ENCODE assay signal across 18 cellular contexts in the genomic region with DNA sequence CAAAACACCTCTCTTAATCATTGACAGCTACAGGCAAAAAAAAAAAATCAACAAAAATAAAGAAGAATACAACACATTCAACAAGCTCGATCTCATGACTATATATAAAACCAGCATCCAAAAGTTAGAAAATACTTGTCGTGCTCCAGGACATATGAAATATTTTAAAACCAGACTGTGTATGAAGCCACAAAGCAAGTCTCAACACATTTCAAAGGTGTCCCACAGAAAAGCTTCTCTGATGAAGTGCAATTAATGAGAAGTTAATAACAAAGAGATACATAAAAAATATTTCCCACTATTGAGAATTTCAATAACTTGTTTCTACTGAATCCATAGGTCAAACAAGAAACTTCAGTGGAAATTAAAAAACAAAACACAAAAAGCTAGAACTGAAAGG.
DNase-seq lines count a peak whose midpoint lies in the region; ATAC-seq, FAIRE-seq and TF ChIP-seq lines count a peak whose summit lies in the region.
"Had no signal": no experiment of that assay in that cellular context is flagged by ENCODE, and none has a peak within 500 bp of the region (broad histone marks: within the 10 kb centered on the region; RNA-seq: fewer than 3 reads in every experiment).

No MANE protein-coding gene starts in this region.

- WGBS in SK-N-SH (ENCODE audit: low lambda C conversion rate): 92% methylated on average over 2 of the region's 2 CpGs

- H3K4me1 Mint-ChIP-seq in natural killer cell: no peaks in the 10 kb centered on the region
- H3K4me1 Mint-ChIP-seq: H9 had no signal

- TF ChIP-seq CTCF in SK-N-SH (IDR thresholded peaks at IDR 0.05): no peak
- TF ChIP-seq CTCF in foreskin keratinocyte (conservative IDR thresholded peaks at IDR 0.05): no peak
- TF ChIP-seq CTCF in natural killer cell (IDR thresholded peaks at IDR 0.05): no peak

- no peak overlapping the region for H3K4me3 ChIP-seq in SK-N-SH (ENCODE audit: low read depth in 2 of 2, low read length in 1 of 2)
- H3K4me3 ChIP-seq: A549 had no signal

- no peaks in the 10 kb centered on the region for H3K36me3 Mint-ChIP-seq in natural killer cell

- H3K9me3 ChIP-seq in SK-N-SH: no peaks in the 10 kb centered on the region
- H3K9me3 ChIP-seq: A549, Caco-2 had no signal

- H3K9me3 Mint-ChIP-seq in natural killer cell: no peaks in the 10 kb centered on the region
- H3K9me3 Mint-ChIP-seq: CD4-positive, alpha-beta T cell; H9 had no signal

- H3K27me3 ChIP-seq in SK-N-SH (ENCODE audit: insufficient read depth): no peaks in the 10 kb centered on the region
- no peaks in the 10 kb centered on the region for H3K27me3 ChIP-seq in foreskin keratinocyte

- DNase-seq in SK-N-SH (no peak), foreskin keratinocyte (peak; percentile 52 to 80), SKM-1 treated with dmso at 0.1 percent for 144 hours (lab: John Stamatoyannopoulos, UW; ENCODE audit: unreplicated experiment) (no peak), natural killer cell (no peak)
- DNase-seq in activated CD4-positive, alpha-beta T cell treated with anti-CD3 and anti-CD28 coated beads for 48 hours: no peak
- DNase-seq: AML-193; Caco-2; CD4-positive, alpha-beta T cell; H9 had no signal

- peak overlapping the region; percentile 67; the same call in 1 of the 2 replicates for H2AFZ ChIP-seq in SK-N-SH (ENCODE audit: low read depth)

- H3K27me3 Mint-ChIP-seq in natural killer cell (ENCODE audit: low read depth in 2 of 2): no peaks in the 10 kb centered on the region

- intact Hi-C loops in natural killer cell (cut with micrococcal nuclease): no loop called here

- H3K27ac ChIP-seq in SK-N-SH (ENCODE audit: low read depth in 2 of 2, low read length in 1 of 2) (no peak overlapping the region), foreskin keratinocyte (peak overlapping the region; percentile 1)
- H3K27ac ChIP-seq: 22Rv1, A549, C4-2B had no signal

- H3K79me2 ChIP-seq in SK-N-SH (ENCODE audit: insufficient read depth): no peaks in the 10 kb centered on the region

- H3K9me2 ChIP-seq in SK-N-SH: no peaks in the 10 kb centered on the region

- TF ChIP-seq EP300 in SK-N-SH (IDR thresholded peaks at IDR 0.05; ENCODE audit: borderline replicate concordance in 1 of 2, low read depth in 1 of 2, low read length in 1 of 2): no peak

- no peaks in the 10 kb centered on the region for H4K20me1 ChIP-seq in SK-N-SH (ENCODE audit: insufficient read depth)

- ATAC-seq in SK-N-SH treated with all-trans-retinoic acid at 6 μM for 48 hours (no peak), foreskin keratinocyte (no peak), natural killer cell (no peak)
- ATAC-seq: A549 had no signal

- TF ChIP-seq RAD21 in SK-N-SH (IDR thresholded peaks at IDR 0.05; ENCODE audit: low read length): no peak

- no peak overlapping the region for H3K27ac Mint-ChIP-seq in natural killer cell
- H3K27ac Mint-ChIP-seq: CD4-positive, alpha-beta T cell; H9 had no signal

- no peaks in the 10 kb centered on the region for H3F3A ChIP-seq in SK-N-SH (replicated peaks; ENCODE audit: insufficient read depth)

- H3K4me2 ChIP-seq in SK-N-SH: no peak overlapping the region
- H3K4me2 ChIP-seq: A549 had no signal

- H3K9ac ChIP-seq in SK-N-SH: no peak overlapping the region

- POLR2A ChIA-PET in SK-N-SH (lab: Yijun Ruan, JAX): no interaction called here

- no peaks in the 10 kb centered on the region for H3K36me3 ChIP-seq in SK-N-SH (replicated peaks in 1 of 2; ENCODE audit: control insufficient read depth in 1 of 2, insufficient read depth in 2 of 2, low read length in 1 of 2)

- CTCF ChIA-PET in SK-N-SH (lab: Yijun Ruan, JAX): no interaction called here

- peak; percentile 41 for FAIRE-seq in endometrium (lab: Jason Lieb, UNC)
- FAIRE-seq: A549, D721Med, GM12891, GM19239, H1 had no signal

- H3K4me1 ChIP-seq in SK-N-SH (ENCODE audit: control insufficient read depth in 1 of 2, insufficient read depth in 2 of 2, low read depth in 1 of 2, low read length in 1 of 2) (no peaks in the 10 kb centered on the region), foreskin keratinocyte (peaks cover 17% of the 10 kb centered on the region)
- H3K4me1 ChIP-seq: A549, Caco-2 had no signal

- H3K4me3 Mint-ChIP-seq in natural killer cell: no peak overlapping the region
- H3K4me3 Mint-ChIP-seq: CD4-positive, alpha-beta T cell; H9 had no signal

TF ChIP-seq in SK-N-SH, 30 proteins besides CTCF, POLR2A, EP300 and RAD21:
- TF ChIP-seq NRF1 (IDR thresholded peaks at IDR 0.05; ENCODE audit: low read depth, low read length): no peak
- TF ChIP-seq, protein P1, sequence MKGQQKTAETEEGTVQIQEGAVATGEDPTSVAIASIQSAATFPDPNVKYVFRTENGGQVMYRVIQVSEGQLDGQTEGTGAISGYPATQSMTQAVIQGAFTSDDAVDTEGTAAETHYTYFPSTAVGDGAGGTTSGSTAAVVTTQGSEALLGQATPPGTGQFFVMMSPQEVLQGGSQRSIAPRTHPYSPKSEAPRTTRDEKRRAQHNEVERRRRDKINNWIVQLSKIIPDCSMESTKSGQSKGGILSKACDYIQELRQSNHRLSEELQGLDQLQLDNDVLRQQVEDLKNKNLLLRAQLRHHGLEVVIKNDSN (IDR thresholded peaks at IDR 0.05; ENCODE audit: borderline replicate concordance, low read depth): no peak
- TF ChIP-seq, protein P2, sequence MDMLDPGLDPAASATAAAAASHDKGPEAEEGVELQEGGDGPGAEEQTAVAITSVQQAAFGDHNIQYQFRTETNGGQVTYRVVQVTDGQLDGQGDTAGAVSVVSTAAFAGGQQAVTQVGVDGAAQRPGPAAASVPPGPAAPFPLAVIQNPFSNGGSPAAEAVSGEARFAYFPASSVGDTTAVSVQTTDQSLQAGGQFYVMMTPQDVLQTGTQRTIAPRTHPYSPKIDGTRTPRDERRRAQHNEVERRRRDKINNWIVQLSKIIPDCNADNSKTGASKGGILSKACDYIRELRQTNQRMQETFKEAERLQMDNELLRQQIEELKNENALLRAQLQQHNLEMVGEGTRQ (IDR thresholded peaks at IDR 0.05; ENCODE audit: borderline replicate concordance, low read depth, low read length): no peak
- TF ChIP-seq, protein P3, sequence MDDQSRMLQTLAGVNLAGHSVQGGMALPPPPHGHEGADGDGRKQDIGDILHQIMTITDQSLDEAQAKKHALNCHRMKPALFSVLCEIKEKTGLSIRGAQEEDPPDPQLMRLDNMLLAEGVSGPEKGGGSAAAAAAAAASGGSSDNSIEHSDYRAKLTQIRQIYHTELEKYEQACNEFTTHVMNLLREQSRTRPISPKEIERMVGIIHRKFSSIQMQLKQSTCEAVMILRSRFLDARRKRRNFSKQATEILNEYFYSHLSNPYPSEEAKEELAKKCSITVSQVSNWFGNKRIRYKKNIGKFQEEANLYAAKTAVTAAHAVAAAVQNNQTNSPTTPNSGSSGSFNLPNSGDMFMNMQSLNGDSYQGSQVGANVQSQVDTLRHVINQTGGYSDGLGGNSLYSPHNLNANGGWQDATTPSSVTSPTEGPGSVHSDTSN (IDR thresholded peaks at IDR 0.05): no peak
- TF ChIP-seq TCF12 (IDR thresholded peaks at IDR 0.05): no peak

TF ChIP-seq in SK-N-SH treated with all-trans-retinoic acid at 6 μM for 48 hours, 23 proteins besides CTCF, POLR2A, EP300 and RAD21 (continues in another document):
- TF ChIP-seq ESRRG (CRISPR knock-in tag; IDR thresholded peaks at IDR 0.05) (no peak), ZFP30 (CRISPR knock-in tag; IDR thresholded peaks at IDR 0.05) (no peak), ZNF8 (CRISPR knock-in tag; IDR thresholded peaks at IDR 0.05) (no peak)
- TF ChIP-seq, protein P4, sequence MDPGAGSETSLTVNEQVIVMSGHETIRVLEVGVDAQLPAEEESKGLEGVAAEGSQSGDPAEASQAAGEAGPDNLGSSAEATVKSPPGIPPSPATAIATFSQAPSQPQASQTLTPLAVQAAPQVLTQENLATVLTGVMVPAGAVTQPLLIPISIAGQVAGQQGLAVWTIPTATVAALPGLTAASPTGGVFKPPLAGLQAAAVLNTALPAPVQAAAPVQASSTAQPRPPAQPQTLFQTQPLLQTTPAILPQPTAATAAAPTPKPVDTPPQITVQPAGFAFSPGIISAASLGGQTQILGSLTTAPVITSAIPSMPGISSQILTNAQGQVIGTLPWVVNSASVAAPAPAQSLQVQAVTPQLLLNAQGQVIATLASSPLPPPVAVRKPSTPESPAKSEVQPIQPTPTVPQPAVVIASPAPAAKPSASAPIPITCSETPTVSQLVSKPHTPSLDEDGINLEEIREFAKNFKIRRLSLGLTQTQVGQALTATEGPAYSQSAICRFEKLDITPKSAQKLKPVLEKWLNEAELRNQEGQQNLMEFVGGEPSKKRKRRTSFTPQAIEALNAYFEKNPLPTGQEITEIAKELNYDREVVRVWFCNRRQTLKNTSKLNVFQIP (CRISPR knock-in tag; IDR thresholded peaks at IDR 0.05; ENCODE audit: borderline replicate concordance, low read depth): no peak
- TF ChIP-seq, protein P5, sequence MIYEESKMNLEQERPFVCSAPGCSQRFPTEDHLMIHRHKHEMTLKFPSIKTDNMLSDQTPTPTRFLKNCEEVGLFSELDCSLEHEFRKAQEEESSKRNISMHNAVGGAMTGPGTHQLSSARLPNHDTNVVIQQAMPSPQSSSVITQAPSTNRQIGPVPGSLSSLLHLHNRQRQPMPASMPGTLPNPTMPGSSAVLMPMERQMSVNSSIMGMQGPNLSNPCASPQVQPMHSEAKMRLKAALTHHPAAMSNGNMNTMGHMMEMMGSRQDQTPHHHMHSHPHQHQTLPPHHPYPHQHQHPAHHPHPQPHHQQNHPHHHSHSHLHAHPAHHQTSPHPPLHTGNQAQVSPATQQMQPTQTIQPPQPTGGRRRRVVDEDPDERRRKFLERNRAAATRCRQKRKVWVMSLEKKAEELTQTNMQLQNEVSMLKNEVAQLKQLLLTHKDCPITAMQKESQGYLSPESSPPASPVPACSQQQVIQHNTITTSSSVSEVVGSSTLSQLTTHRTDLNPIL (CRISPR knock-in tag; IDR thresholded peaks at IDR 0.05; ENCODE audit: low read depth): no peak
- TF ChIP-seq, protein P6, sequence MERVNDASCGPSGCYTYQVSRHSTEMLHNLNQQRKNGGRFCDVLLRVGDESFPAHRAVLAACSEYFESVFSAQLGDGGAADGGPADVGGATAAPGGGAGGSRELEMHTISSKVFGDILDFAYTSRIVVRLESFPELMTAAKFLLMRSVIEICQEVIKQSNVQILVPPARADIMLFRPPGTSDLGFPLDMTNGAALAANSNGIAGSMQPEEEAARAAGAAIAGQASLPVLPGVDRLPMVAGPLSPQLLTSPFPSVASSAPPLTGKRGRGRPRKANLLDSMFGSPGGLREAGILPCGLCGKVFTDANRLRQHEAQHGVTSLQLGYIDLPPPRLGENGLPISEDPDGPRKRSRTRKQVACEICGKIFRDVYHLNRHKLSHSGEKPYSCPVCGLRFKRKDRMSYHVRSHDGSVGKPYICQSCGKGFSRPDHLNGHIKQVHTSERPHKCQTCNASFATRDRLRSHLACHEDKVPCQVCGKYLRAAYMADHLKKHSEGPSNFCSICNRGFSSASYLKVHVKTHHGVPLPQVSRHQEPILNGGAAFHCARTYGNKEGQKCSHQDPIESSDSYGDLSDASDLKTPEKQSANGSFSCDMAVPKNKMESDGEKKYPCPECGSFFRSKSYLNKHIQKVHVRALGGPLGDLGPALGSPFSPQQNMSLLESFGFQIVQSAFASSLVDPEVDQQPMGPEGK (CRISPR knock-in tag; IDR thresholded peaks at IDR 0.05; ENCODE audit: borderline replicate concordance): no peak

Comparison
In these comparisons a context has a peak if more than half of its experiments do, and no peak if none do; other contexts are left out.
1. DNase-seq: peak in foreskin keratinocyte (2 of 2); none in SK-N-SH (single experiment), SKM-1 treated with dmso at 0.1 percent for 144 hours (single experiment), activated CD4-positive, alpha-beta T cell treated with anti-CD3 and anti-CD28 coated beads for 48 hours (single experiment) and natural killer cell (single experiment).